31 cellular contexts compared by ENCODE assay signal in genomic region chr11:3712274-3712673, GRCh38.
"Had no signal": no experiment of that assay in that cellular context is flagged by ENCODE, and none has a peak within 500 bp of the region (broad histone marks: within the 10 kb centered on the region; RNA-seq: fewer than 3 reads in every experiment).

No MANE protein-coding gene starts in this region.

- H3K27ac ChIP-seq: esophagus muscularis mucosa, foreskin keratinocyte, heart right ventricle, pancreas, stomach had no signal

- H3K4me1 ChIP-seq: esophagus muscularis mucosa, foreskin keratinocyte, heart right ventricle, pancreas, prostate gland, stomach had no signal

- H3K27me3 ChIP-seq: esophagus muscularis mucosa, foreskin keratinocyte, heart right ventricle, pancreas, stomach, thyroid gland had no signal

- DNase-seq: activated CD4-positive, alpha-beta memory T cell treated with anti-CD3 and anti-CD28 coated beads, Interleukin-2, amount 10 ng/mL, durations not matched to agents 7 days and 5 days; activated CD4-positive, alpha-beta T cell treated with anti-CD3 and anti-CD28 coated beads for 1 hour; activated CD4-positive, alpha-beta T cell treated with anti-CD3 and anti-CD28 coated beads, Interleukin-2, amount 10 ng/mL, durations not matched to agents 7 days and 5 days; activated CD8-positive, alpha-beta memory T cell treated with anti-CD3 and anti-CD28 coated beads, Interleukin-2, amount 50 U/mL, for 48 hours; activated naive CD8-positive, alpha-beta T cell treated with anti-CD3 and anti-CD28 coated beads, Interleukin-2, amount 50 U/mL, for 24 hours; activated T-cell treated with anti-CD3 and anti-CD28 coated beads, Interleukin-2, amount 50 U/mL, for 4 hours; amygdala; foreskin keratinocyte; heart right ventricle; kidney glomerular epithelial cell; left ventricle myocardium superior; mammary epithelial cell; midbrain; naive thymus-derived CD8-positive, alpha-beta T cell; nucleus accumbens; pancreas; stimulated activated CD4-positive, alpha-beta T cell treated with anti-CD3 and anti-CD28 coated beads, Interleukin-15, amount 100 ng/mL, for 24 hours; stimulated activated CD4-positive, alpha-beta T cell treated with anti-CD3 and anti-CD28 coated beads, Interleukin-2, amount 100 ng/mL, for 24 hours; stimulated activated naive B cell treated with anti-CD40 and anti-IgM and Interleukin-4, amounts not matched to agents 10 μg/mL and 1 μg/mL and 100 μg/mL, for 72 hours; stomach; T1000; thyroid gland had no signal

- H3K4me1 Mint-ChIP-seq: activated CD4-positive, alpha-beta T cell treated with anti-CD3 and anti-CD28 coated beads, Interleukin-2, amount 10 ng/mL, durations not matched to agents 7 days and 5 days; activated naive CD4-positive, alpha-beta T cell treated with anti-CD3 and anti-CD28 coated beads, Interleukin-2, amount 50 U/mL, for 24 hours; neural crest cell had no signal

- FAIRE-seq: bronchial epithelial cell, pancreas had no signal

- H3K4me3 ChIP-seq: esophagus muscularis mucosa, heart right ventricle, pancreas, prostate gland, stomach, thyroid gland had no signal

- H3K27ac Mint-ChIP-seq: activated CD4-positive, alpha-beta memory T cell treated with anti-CD3 and anti-CD28 coated beads, Interleukin-2, amount 10 ng/mL, durations not matched to agents 7 days and 5 days; activated CD4-positive, alpha-beta T cell treated with anti-CD3 and anti-CD28 coated beads, Interleukin-2, amount 10 ng/mL, durations not matched to agents 7 days and 5 days; activated naive CD4-positive, alpha-beta T cell treated with anti-CD3 and anti-CD28 coated beads, Interleukin-2, amount 50 U/mL, for 24 hours; activated naive CD8-positive, alpha-beta T cell treated with anti-CD3 and anti-CD28 coated beads, Interleukin-2, amount 50 U/mL, for 24 hours; activated T-helper 2 cell treated with anti-CD3 and anti-CD28 coated beads, Interferon-gamma antibody, Interleukin-2, Interleukin-4, amounts not matched to agents 10 μg/mL and 5 μg/mL and 100 μg/mL, durations not matched to agents 14 hours and 24 hours and 36 hours; dendritic cell treated with granulocyte-macrophage colony-stimulating factor and Interleukin-4, amounts not matched to agents 40 ng/mL and 50 ng/mL, for 4 days; stimulated activated naive B cell treated with anti-CD40 and anti-IgM and Interleukin-4, amounts not matched to agents 10 μg/mL and 1 μg/mL and 100 μg/mL, for 72 hours; T-helper 1 cell treated with Interleukin-12 subunit alpha and Interleukin-12 subunit beta and Interleukin-4 antibody, amounts not matched to agents 30 μg/mL and 1 μg/mL, for 36 hours had no signal

- H3K9me3 Mint-ChIP-seq: activated CD4-positive, alpha-beta memory T cell treated with anti-CD3 and anti-CD28 coated beads, Interleukin-2, amount 10 ng/mL, durations not matched to agents 7 days and 5 days; activated CD4-positive, alpha-beta T cell treated with anti-CD3 and anti-CD28 coated beads, Interleukin-2, amount 10 ng/mL, durations not matched to agents 7 days and 5 days; activated naive CD4-positive, alpha-beta T cell treated with anti-CD3 and anti-CD28 coated beads, Interleukin-2, amount 50 U/mL, for 24 hours; activated naive CD8-positive, alpha-beta T cell treated with anti-CD3 and anti-CD28 coated beads, Interleukin-2, amount 50 U/mL, for 24 hours; activated T-cell treated with anti-CD3 and anti-CD28 coated beads, Interleukin-2, amount 50 U/mL, for 4 hours; activated T-helper 2 cell treated with anti-CD3 and anti-CD28 coated beads, Interferon-gamma antibody, Interleukin-2, Interleukin-4, amounts not matched to agents 10 μg/mL and 5 μg/mL and 100 μg/mL, durations not matched to agents 14 hours and 24 hours and 36 hours; central memory CD8-positive, alpha-beta T cell; dendritic cell treated with granulocyte-macrophage colony-stimulating factor and Interleukin-4, amounts not matched to agents 40 ng/mL and 50 ng/mL, for 4 days; naive thymus-derived CD8-positive, alpha-beta T cell; neural crest cell; stimulated activated naive B cell treated with anti-CD40 and anti-IgM and Interleukin-4, amounts not matched to agents 10 μg/mL and 1 μg/mL and 100 μg/mL, for 72 hours; T-helper 1 cell treated with Interleukin-12 subunit alpha and Interleukin-12 subunit beta and Interleukin-4 antibody, amounts not matched to agents 30 μg/mL and 1 μg/mL, for 36 hours had no signal

- H3K9me3 ChIP-seq: esophagus muscularis mucosa, heart right ventricle, pancreas, prostate gland, stomach, thyroid gland had no signal

- H3K36me3 ChIP-seq: prostate gland had no signal

- H3K4me3 Mint-ChIP-seq: activated CD4-positive, alpha-beta memory T cell treated with anti-CD3 and anti-CD28 coated beads, Interleukin-2, amount 10 ng/mL, durations not matched to agents 7 days and 5 days; activated CD4-positive, alpha-beta T cell treated with anti-CD3 and anti-CD28 coated beads, Interleukin-2, amount 10 ng/mL, durations not matched to agents 7 days and 5 days; activated naive CD4-positive, alpha-beta T cell treated with anti-CD3 and anti-CD28 coated beads, Interleukin-2, amount 50 U/mL, for 24 hours; activated naive CD8-positive, alpha-beta T cell treated with anti-CD3 and anti-CD28 coated beads, Interleukin-2, amount 50 U/mL, for 24 hours; activated T-cell treated with anti-CD3 and anti-CD28 coated beads, Interleukin-2, amount 50 U/mL, for 4 hours; central memory CD8-positive, alpha-beta T cell; dendritic cell treated with granulocyte-macrophage colony-stimulating factor and Interleukin-4, amounts not matched to agents 40 ng/mL and 50 ng/mL, for 4 days; naive thymus-derived CD8-positive, alpha-beta T cell; neural crest cell; stimulated activated naive B cell treated with anti-CD40 and anti-IgM and Interleukin-4, amounts not matched to agents 10 μg/mL and 1 μg/mL and 100 μg/mL, for 72 hours; T-helper 1 cell treated with Interleukin-12 subunit alpha and Interleukin-12 subunit beta and Interleukin-4 antibody, amounts not matched to agents 30 μg/mL and 1 μg/mL, for 36 hours had no signal

- H3K27me3 Mint-ChIP-seq: activated CD4-positive, alpha-beta memory T cell treated with anti-CD3 and anti-CD28 coated beads, Interleukin-2, amount 10 ng/mL, durations not matched to agents 7 days and 5 days; activated CD4-positive, alpha-beta T cell treated with anti-CD3 and anti-CD28 coated beads, Interleukin-2, amount 10 ng/mL, durations not matched to agents 7 days and 5 days; activated naive CD4-positive, alpha-beta T cell treated with anti-CD3 and anti-CD28 coated beads, Interleukin-2, amount 50 U/mL, for 24 hours; activated naive CD8-positive, alpha-beta T cell treated with anti-CD3 and anti-CD28 coated beads, Interleukin-2, amount 50 U/mL, for 24 hours; central memory CD8-positive, alpha-beta T cell; dendritic cell treated with granulocyte-macrophage colony-stimulating factor and Interleukin-4, amounts not matched to agents 40 ng/mL and 50 ng/mL, for 4 days; naive thymus-derived CD8-positive, alpha-beta T cell; stimulated activated naive B cell treated with anti-CD40 and anti-IgM and Interleukin-4, amounts not matched to agents 10 μg/mL and 1 μg/mL and 100 μg/mL, for 72 hours had no signal

- ATAC-seq: activated naive CD8-positive, alpha-beta T cell treated with anti-CD3 and anti-CD28 coated beads, Interleukin-2, amount 50 U/mL, for 24 hours; activated T-cell treated with anti-CD3 and anti-CD28 coated beads, Interleukin-2, amount 50 U/mL, for 4 hours; foreskin keratinocyte; heart right ventricle; left ventricle myocardium superior; naive thymus-derived CD8-positive, alpha-beta T cell; pancreas; stimulated activated naive B cell treated with anti-CD40 and anti-IgM and Interleukin-4, amounts not matched to agents 10 μg/mL and 1 μg/mL and 100 μg/mL, for 72 hours had no signal
